ENCODE assay signal across 16 cellular contexts in genomic region chr14:26866741-26867140, GRCh38.
DNase-seq lines count a peak whose midpoint lies in the region; ATAC-seq and TF ChIP-seq lines count a peak whose summit lies in the region.
"Had no signal": no experiment of that assay in that cellular context is flagged by ENCODE, and none has a peak within 500 bp of the region (broad histone marks: within the 10 kb centered on the region; RNA-seq: fewer than 3 reads in every experiment).

No MANE protein-coding gene starts in this region.

- in situ Hi-C loops in GM23248 (cut with MboI) (no loop called here), ACHN (cut with HindIII; ENCODE audit: low pct_ligation_motif_present, low pct_unique_long_range_greater_than_20kb, low sequenced_read_pairs) (no loop called here)

- no peaks in the 10 kb centered on the region for H4K20me1 ChIP-seq in GM23248 (ENCODE audit: insufficient read depth)
- H4K20me1 ChIP-seq: BLaER1 had no signal

- H3K27me3 ChIP-seq in GM23248 (replicated peaks; ENCODE audit: insufficient read depth) = peaks cover 29% of the 10 kb centered on the region
- H3K27me3 ChIP-seq: BLaER1 had no signal

- no peak for DNase-seq in GM23248
- DNase-seq in kidney tubule cell (ENCODE audit: low spot score) = peak; percentile 2
- DNase-seq in head of caudate nucleus = no peak
- no peak for DNase-seq in left cardiac atrium
- no peak for DNase-seq in T-helper 1 cell
- DNase-seq in ACHN = no peak
- DNase-seq: AML-193, DMS 273 treated with DMSO at 0.1 percent for 48 hours, DMS79 treated with DMSO at 0.1 percent for 48 hours, EL, GDM1, IMR-90, KBM-7 had no signal

- TF ChIP-seq CTCF in VCaP (conservative IDR thresholded peaks at IDR 0.05) = no peak

- no peak overlapping the region for H2AFZ ChIP-seq in GM23248

- no peak overlapping the region for H3K4me3 ChIP-seq in GM23248
- H3K4me3 ChIP-seq: BLaER1 had no signal

- no peaks in the 10 kb centered on the region for H3K79me2 ChIP-seq in GM23248 (ENCODE audit: insufficient read depth)

- H3K9me2 ChIP-seq in GM23248 (ENCODE audit: insufficient read depth) = no peaks in the 10 kb centered on the region

- no peaks in the 10 kb centered on the region for H3K9me3 ChIP-seq in GM23248 (ENCODE audit: low read depth)
- H3K9me3 ChIP-seq: BLaER1 had no signal

- no peak overlapping the region for H3K27ac ChIP-seq in GM23248
- peak overlapping the region; percentile 7; the same call in 1 of the 2 replicates for H3K27ac ChIP-seq in VCaP
- H3K27ac ChIP-seq: BLaER1 had no signal

- no peaks in the 10 kb centered on the region for H3K36me3 ChIP-seq in GM23248 (ENCODE audit: low read depth)
- H3K36me3 ChIP-seq: BLaER1 had no signal

- WGBS in GM23248 (ENCODE audit: low coverage in 1 of 2, low lambda C conversion rate in 2 of 2, missing lambda C conversion rate in 2 of 2), 2 experiments = 11 to 15% methylated on average over 1 of the region's 1 CpG

- H3F3A ChIP-seq in GM23248 (ENCODE audit: insufficient read depth) = no peaks in the 10 kb centered on the region

- peak overlapping the region; percentile 38 for H3K4me2 ChIP-seq in GM23248 (ENCODE audit: unreplicated experiment)
- H3K4me2 ChIP-seq: BLaER1 had no signal

- no peak overlapping the region for H3K9ac ChIP-seq in GM23248
- H3K9ac ChIP-seq: BLaER1 had no signal

- ATAC-seq in left cardiac atrium = no peak
- ATAC-seq: HCT116 had no signal

- intact Hi-C loops in head of caudate nucleus (cut with DNase I) = no loop called here
- intact Hi-C loops in left cardiac atrium (cut with DNase I) = no loop called here

- H3K4me1 ChIP-seq in GM23248 (ENCODE audit: insufficient read depth) = peaks cover 19% of the 10 kb centered on the region
- H3K4me1 ChIP-seq: BLaER1 had no signal
